Comparison of ENCODE assay signal across 10 cellular contexts in genomic region chr11:46391186-46391577, GRCh38. TPM values are rescaled to one million over a fixed set of nuclear protein-coding genes. Genes with fewer than 3 reads are reported as not detected.
DNase-seq lines count a peak whose midpoint lies in the region; ATAC-seq and TF ChIP-seq lines count a peak whose summit lies in the region.
"Had no signal": no experiment of that assay in that cellular context is flagged by ENCODE, and none has a peak within 500 bp of the region (broad histone marks: within the 10 kb centered on the region; RNA-seq: fewer than 3 reads in every experiment).

No MANE protein-coding gene starts in this region.

- peak; percentile 40 for DNase-seq in NCI-H2227 (lab: John Stamatoyannopoulos, UW; ENCODE audit: unreplicated experiment)
- DNase-seq in NCI-H2227 treated with DMSO at 0.1 percent for 48 hours (lab: John Stamatoyannopoulos, UW) = no peak
- DNase-seq in Panc1 (ENCODE audit: low read depth, low spot score) = no peak
- no peak for DNase-seq in fibroblast of pulmonary artery (ENCODE audit: low read depth)
- no peak for DNase-seq in NOMO-1 treated with DMSO at 0.1 percent for 48 hours (lab: John Stamatoyannopoulos, UW; ENCODE audit: unreplicated experiment)
- no peak for DNase-seq in NCI-H1092 treated with DMSO at 0.1 percent for 48 hours (lab: John Stamatoyannopoulos, UW)
- no peak for DNase-seq in hypothalamus (lab: John Stamatoyannopoulos, UW)
- DNase-seq: cerebellar nuclear complex, upper lobe of right lung had no signal

- POLR2A ChIA-PET in Panc1 (lab: Charles Lee) = interaction anchor here (0.6 kb wide), 2 partner anchors 772 to 1543 kb away, joined by 5 to 11 read pairs; no protein-coding TSS in a partner anchor

- in situ Hi-C loops in Panc1 (cut with HindIII; ENCODE audit: low pct_unique_long_range_greater_than_20kb, low sequenced_read_pairs) = no loop called here

- intact Hi-C loops in Panc1 (cut with micrococcal nuclease; ENCODE audit: unreplicated experiment) = no loop called here

- H3K4me1 ChIP-seq in Panc1 (ENCODE audit: control insufficient read depth, insufficient read depth, low read length) = peaks cover 17% of the 10 kb centered on the region

- H3K4me3 ChIP-seq in Panc1 (ENCODE audit: low read depth in 2 of 2, low read length in 2 of 2) (peak overlapping the region; percentile 49 to 70), fibroblast of pulmonary artery (replicated peaks; ENCODE audit: low read depth, low read length) (peak overlapping the region; percentile 22), skin epidermis (peak overlapping the region in 6 of 7 experiments; percentile 20 to 40 (median 32))

- TF ChIP-seq CTCF in Panc1 (IDR thresholded peaks at IDR 0.05) = no peak
- TF ChIP-seq CTCF in fibroblast of pulmonary artery (IDR thresholded peaks at IDR 0.05; ENCODE audit: low read length, missing control alignments) = no peak

- H3K9me3 ChIP-seq in Panc1 (ENCODE audit: control insufficient read depth, insufficient read depth, low read depth, low read length) = no peaks in the 10 kb centered on the region
- H3K9me3 ChIP-seq: upper lobe of right lung had no signal

- CTCF ChIA-PET in Panc1 (lab: Charles Lee) = interaction anchor here (0.7 kb wide), 1 partner anchor 9 kb away, joined by 4 read pairs; no protein-coding TSS in a partner anchor

- no peak overlapping the region for H3K27ac ChIP-seq in Panc1 (ENCODE audit: low read length)
- no peak overlapping the region for H3K27ac ChIP-seq in skin epidermis
- H3K27ac ChIP-seq: upper lobe of right lung had no signal

- H3K36me3 ChIP-seq in Panc1 (ENCODE audit: control insufficient read depth, insufficient read depth, low read length) = no peaks in the 10 kb centered on the region
- H3K36me3 ChIP-seq: upper lobe of right lung had no signal

- H3K27me3 ChIP-seq in Panc1 (ENCODE audit: control insufficient read depth, insufficient read depth, low read length) = peaks cover 3% of the 10 kb centered on the region; the same call in 1 of the 2 replicates

- ATAC-seq in Panc1 = no peak

- BruUV-seq in Panc1 (replicated peaks; lab: Mats Ljungman, UMichigan) = no TSS peak

RNA-seq across cellular contexts. Expression of gene CHRM4, which starts 0.4 kb away (rescaled TPM):
- 3.1 TPM for total RNA-seq in Panc1 (2021; ENCODE audit: unreplicated experiment)
- 3.1 TPM for polyA plus RNA-seq in Panc1 (2012; ENCODE audit: insufficient read length)

RNA-seq across cellular contexts. Expression of gene MDK, which starts 9.7 kb away (rescaled TPM):
- 252 TPM for total RNA-seq in Panc1 (2021; ENCODE audit: unreplicated experiment)
- polyA plus RNA-seq in Panc1 (2012; ENCODE audit: insufficient read length) = 741 TPM

RNA-seq across cellular contexts. Expression of gene DGKZ, which starts 43.9 kb away (rescaled TPM):
- 104 TPM for total RNA-seq in Panc1 (2021; ENCODE audit: unreplicated experiment)
- 172 TPM for polyA plus RNA-seq in Panc1 (2012; ENCODE audit: insufficient read length)
